Comparison of ENCODE assay signal across 35 cellular contexts in the genomic region with DNA sequence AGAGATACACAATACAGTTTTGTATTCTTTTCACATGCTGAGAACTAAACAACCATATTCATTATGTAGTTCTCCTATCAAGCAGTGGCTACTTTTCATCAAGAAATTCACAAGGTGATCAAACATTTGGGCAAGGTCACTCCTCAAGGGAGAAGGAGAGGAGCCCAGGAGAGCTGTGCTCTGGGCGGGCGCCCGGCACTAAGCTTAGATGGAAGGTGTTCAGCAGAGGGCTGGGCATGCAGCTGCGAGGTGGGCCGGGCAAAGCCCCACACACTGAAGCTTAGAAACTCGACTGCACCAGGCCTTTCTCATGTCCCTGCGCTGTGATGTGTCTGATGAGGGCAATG. TPM values are rescaled to one million over a fixed set of nuclear protein-coding genes. Genes with fewer than 3 reads are reported as not detected.
"Had no signal": no experiment of that assay in that cellular context is flagged by ENCODE, and none has a peak within 500 bp of the region (broad histone marks: within the 10 kb centered on the region; RNA-seq: fewer than 3 reads in every experiment).

No MANE protein-coding gene starts in this region.

- H3K36me3 Mint-ChIP-seq: immature natural killer cell; memory B cell; natural killer cell; stimulated activated effector memory CD8-positive, alpha-beta T cell treated with anti-CD3 and anti-CD28 coated beads, Interleukin-12 subunit alpha, Interleukin-12 subunit beta, amount 100 ng/mL, for 72 hours had no signal

- H3K9me3 ChIP-seq: heart left ventricle, ovary, prostate gland, sigmoid colon, tibial artery had no signal

- H3K4me3 Mint-ChIP-seq: activated CD4-positive, alpha-beta memory T cell treated with anti-CD3 and anti-CD28 coated beads, Interleukin-2, amount 10 ng/mL, durations not matched to agents 7 days and 5 days; activated CD4-positive, alpha-beta T cell treated with anti-CD3 and anti-CD28 coated beads, Interleukin-2, amount 10 ng/mL, durations not matched to agents 24 days and 14 days; activated T-cell treated with anti-CD3 and anti-CD28 coated beads, Interleukin-2, amount 50 U/mL, for 24 hours; dendritic cell treated with granulocyte-macrophage colony-stimulating factor and Interleukin-4, amounts not matched to agents 40 ng/mL and 50 ng/mL, for 4 days; endodermal cell; immature natural killer cell; memory B cell; natural killer cell; stimulated activated effector memory CD8-positive, alpha-beta T cell treated with anti-CD3 and anti-CD28 coated beads, Interleukin-12 subunit alpha, Interleukin-12 subunit beta, amount 100 ng/mL, for 72 hours; stimulated activated naive CD8-positive, alpha-beta T cell treated with anti-CD3 and anti-CD28 coated beads, Interleukin-15, amount 100 ng/mL, for 72 hours; T-helper 17 cell had no signal

- DNase-seq: activated CD4-positive, alpha-beta memory T cell treated with anti-CD3 and anti-CD28 coated beads, Interleukin-2, amount 10 ng/mL, durations not matched to agents 7 days and 5 days; activated CD4-positive, alpha-beta T cell treated with anti-CD3 and anti-CD28 coated beads, Interleukin-2, amount 10 ng/mL, durations not matched to agents 24 days and 14 days; activated CD4-positive, CD25-positive, alpha-beta regulatory T cell treated with anti-CD3 and anti-CD28 coated beads, Interleukin-2, amount 50 U/mL, for 72 hours; activated CD8-positive, alpha-beta memory T cell treated with anti-CD3 and anti-CD28 coated beads, Interleukin-2, amount 50 U/mL, for 48 hours; activated gamma-delta T cell treated with Interleukin-2 at 50 U/mL for 16 hours; activated naive CD4-positive, alpha-beta T cell treated with anti-CD3 and anti-CD28 coated beads, Interleukin-2, amount 50 U/mL, for 16 hours; activated T-cell treated with anti-CD3 and anti-CD28 coated beads, Interleukin-2, amount 50 U/mL, for 24 hours; amniotic stem cell; central memory CD4-positive, alpha-beta T cell; foreskin fibroblast; heart left ventricle; hypothalamus; immature natural killer cell; natural killer cell; ovary; sigmoid colon; small intestine; stimulated activated CD4-positive, alpha-beta T cell treated with anti-CD3 and anti-CD28 coated beads, Interleukin-4, amount 100 ng/mL, for 24 hours; stimulated activated naive CD8-positive, alpha-beta T cell treated with anti-CD3 and anti-CD28 coated beads, Interleukin-15, amount 100 ng/mL, for 72 hours; substantia nigra; SW 1271; T-helper 17 cell; T1000 had no signal

- FAIRE-seq: astrocyte, small intestine had no signal

- H3K9me3 Mint-ChIP-seq: activated CD4-positive, alpha-beta memory T cell treated with anti-CD3 and anti-CD28 coated beads, Interleukin-2, amount 10 ng/mL, durations not matched to agents 7 days and 5 days; activated CD4-positive, alpha-beta T cell treated with anti-CD3 and anti-CD28 coated beads, Interleukin-2, amount 10 ng/mL, durations not matched to agents 24 days and 14 days; activated T-cell treated with anti-CD3 and anti-CD28 coated beads, Interleukin-2, amount 50 U/mL, for 24 hours; dendritic cell treated with granulocyte-macrophage colony-stimulating factor and Interleukin-4, amounts not matched to agents 40 ng/mL and 50 ng/mL, for 4 days; endodermal cell; immature natural killer cell; memory B cell; natural killer cell; stimulated activated effector memory CD8-positive, alpha-beta T cell treated with anti-CD3 and anti-CD28 coated beads, Interleukin-12 subunit alpha, Interleukin-12 subunit beta, amount 100 ng/mL, for 72 hours; stimulated activated naive CD8-positive, alpha-beta T cell treated with anti-CD3 and anti-CD28 coated beads, Interleukin-15, amount 100 ng/mL, for 72 hours had no signal

- H3K27ac Mint-ChIP-seq: activated CD4-positive, alpha-beta memory T cell treated with anti-CD3 and anti-CD28 coated beads, Interleukin-2, amount 10 ng/mL, durations not matched to agents 7 days and 5 days; activated CD4-positive, alpha-beta T cell treated with anti-CD3 and anti-CD28 coated beads, Interleukin-2, amount 10 ng/mL, durations not matched to agents 24 days and 14 days; activated T-cell treated with anti-CD3 and anti-CD28 coated beads, Interleukin-2, amount 50 U/mL, for 24 hours; dendritic cell treated with granulocyte-macrophage colony-stimulating factor and Interleukin-4, amounts not matched to agents 40 ng/mL and 50 ng/mL, for 4 days; endodermal cell; immature natural killer cell; memory B cell; natural killer cell; stimulated activated effector memory CD8-positive, alpha-beta T cell treated with anti-CD3 and anti-CD28 coated beads, Interleukin-12 subunit alpha, Interleukin-12 subunit beta, amount 100 ng/mL, for 72 hours; stimulated activated naive CD8-positive, alpha-beta T cell treated with anti-CD3 and anti-CD28 coated beads, Interleukin-15, amount 100 ng/mL, for 72 hours; T-helper 17 cell had no signal

- H3K4me1 ChIP-seq: heart left ventricle, prostate gland, sigmoid colon, tibial artery had no signal

- H3K4me3 ChIP-seq: heart left ventricle, ovary, prostate gland, sigmoid colon, tibial artery had no signal

- H3K27ac ChIP-seq: heart left ventricle, ovary, prostate gland, sigmoid colon, tibial artery had no signal

- H3K4me1 Mint-ChIP-seq: activated CD4-positive, alpha-beta memory T cell treated with anti-CD3 and anti-CD28 coated beads, Interleukin-2, amount 10 ng/mL, durations not matched to agents 7 days and 5 days; immature natural killer cell; memory B cell; natural killer cell; stimulated activated effector memory CD8-positive, alpha-beta T cell treated with anti-CD3 and anti-CD28 coated beads, Interleukin-12 subunit alpha, Interleukin-12 subunit beta, amount 100 ng/mL, for 72 hours had no signal

- H3K27me3 ChIP-seq: ovary had no signal

- H3K36me3 ChIP-seq: heart left ventricle, ovary, prostate gland, sigmoid colon, tibial artery had no signal

RNA-seq across cellular contexts. Expression of a gene that starts 30.4 kb away (rescaled TPM):
- total RNA-seq: activated CD4-positive, alpha-beta memory T cell treated with anti-CD3 and anti-CD28 coated beads, Interleukin-2, amount 10 ng/mL, durations not matched to agents 7 days and 5 days; activated CD4-positive, alpha-beta T cell treated with anti-CD3 and anti-CD28 coated beads, Interleukin-2, amount 10 ng/mL, durations not matched to agents 24 days and 14 days; astrocyte; endodermal cell; esophagus mucosa; heart left ventricle; kidney epithelial cell; lower leg skin; mononuclear cell; natural killer cell; ovary; sigmoid colon; T-helper 17 cell; urinary bladder had no signal
- polyA plus RNA-seq: heart left ventricle, immature natural killer cell, ovary, sigmoid colon, small intestine, urinary bladder had no signal
